ENCODE assay signal across 14 cellular contexts in the genomic region with DNA sequence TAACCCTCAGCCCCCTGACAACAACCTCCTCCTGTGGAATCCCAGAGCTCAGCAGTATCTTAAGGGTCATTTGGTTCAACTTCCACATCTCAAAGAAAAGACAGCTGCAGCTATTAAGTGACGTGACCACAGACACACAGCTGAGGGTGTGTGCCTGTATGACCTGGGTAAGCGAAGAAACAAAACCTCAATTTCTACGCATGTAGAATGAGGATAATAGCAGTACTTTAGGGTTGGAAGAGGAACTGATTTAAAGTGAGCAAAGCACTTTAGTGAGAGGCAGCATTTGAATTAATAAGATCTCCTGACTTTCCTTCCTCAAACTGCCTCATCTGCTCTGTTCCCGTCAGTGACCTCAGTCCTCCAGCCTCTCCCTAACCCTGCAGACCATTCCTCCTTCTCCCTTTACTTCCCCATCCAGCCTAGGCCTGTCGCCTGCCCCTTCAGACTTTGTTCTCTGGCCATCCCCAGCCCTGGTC. TPM values are rescaled to one million over a fixed set of nuclear protein-coding genes. Genes with fewer than 3 reads are reported as not detected.
DNase-seq lines count a peak whose midpoint lies in the region; ATAC-seq and TF ChIP-seq lines count a peak whose summit lies in the region.
"Had no signal": no experiment of that assay in that cellular context is flagged by ENCODE, and none has a peak within 500 bp of the region (broad histone marks: within the 10 kb centered on the region; RNA-seq: fewer than 3 reads in every experiment).

No MANE protein-coding gene starts in this region.

- H3K4me1 ChIP-seq in gastrocnemius medialis, result peaks cover 0 to 6% of the 10 kb centered on the region in 2 donors
- H3K4me1 ChIP-seq: prostate gland had no signal

- H3K4me3 ChIP-seq in gastrocnemius medialis, result no peak overlapping the region
- H3K4me3 ChIP-seq: prostate gland had no signal

- peaks cover 61% of the 10 kb centered on the region for H3K4me1 Mint-ChIP-seq in CD14-positive monocyte

- H3K27ac ChIP-seq in layer of hippocampus (ENCODE audit: low read depth, low read length) (peak overlapping the region; percentile 36), gastrocnemius medialis (no peak overlapping the region)
- H3K27ac ChIP-seq: brain microvascular endothelial cell, prostate gland had no signal

- no peaks in the 10 kb centered on the region for H3K27me3 ChIP-seq in layer of hippocampus (ENCODE audit: control insufficient read depth, insufficient read depth, low read length)
- H3K27me3 ChIP-seq in gastrocnemius medialis, result no peaks in the 10 kb centered on the region
- H3K27me3 ChIP-seq: brain microvascular endothelial cell had no signal

- TF ChIP-seq CTCF in CD14-positive monocyte (IDR thresholded peaks at IDR 0.05), result no peak
- no peak for TF ChIP-seq CTCF in gastrocnemius medialis (IDR thresholded peaks at IDR 0.05 in 4 of 5, conservative IDR thresholded peaks at IDR 0.05 in 1 of 5)
- TF ChIP-seq CTCF in GM20000 (IDR thresholded peaks at IDR 0.05; ENCODE audit: extremely low read depth, missing control alignments), result no peak

- peak overlapping the region; percentile 95 to 99 (median 97) for H3K27ac Mint-ChIP-seq in CD14-positive monocyte
- H3K27ac Mint-ChIP-seq: activated CD8-positive, alpha-beta memory T cell treated with anti-CD3 and anti-CD28 coated beads, Interleukin-2, amount 10 ng/mL, durations not matched to agents 7 days and 5 days; stimulated activated memory B cell treated with anti-CD40 and anti-IgM and Interleukin-4, amounts not matched to agents 10 μg/mL and 1 μg/mL and 100 μg/mL, for 72 hours had no signal

- peaks cover 0 to 5% of the 10 kb centered on the region in 2 donors for H3K36me3 Mint-ChIP-seq in CD14-positive monocyte
- H3K36me3 Mint-ChIP-seq: activated CD8-positive, alpha-beta memory T cell treated with anti-CD3 and anti-CD28 coated beads, Interleukin-2, amount 10 ng/mL, durations not matched to agents 7 days and 5 days; stimulated activated memory B cell treated with anti-CD40 and anti-IgM and Interleukin-4, amounts not matched to agents 10 μg/mL and 1 μg/mL and 100 μg/mL, for 72 hours had no signal

- intact Hi-C loops in CD14-positive monocyte (cut with micrococcal nuclease) (no loop called here), gastrocnemius medialis (cut with DNase I; ENCODE audit: low total_unique reads) (no loop called here)

- no peak for TF ChIP-seq POLR2A in gastrocnemius medialis (IDR thresholded peaks at IDR 0.05)

- no peaks in the 10 kb centered on the region for H3K9me3 ChIP-seq in gastrocnemius medialis
- H3K9me3 ChIP-seq: prostate gland had no signal

- no peaks in the 10 kb centered on the region for H3K36me3 ChIP-seq in gastrocnemius medialis
- H3K36me3 ChIP-seq: brain microvascular endothelial cell, prostate gland had no signal

- ATAC-seq in gastrocnemius medialis, result peak; percentile 43 to 44
- ATAC-seq: activated CD8-positive, alpha-beta memory T cell treated with anti-CD3 and anti-CD28 coated beads, Interleukin-2, amount 10 ng/mL, durations not matched to agents 7 days and 5 days; stimulated activated memory B cell treated with anti-CD40 and anti-IgM and Interleukin-4, amounts not matched to agents 10 μg/mL and 1 μg/mL and 100 μg/mL, for 72 hours had no signal

- peak; percentile 75 for DNase-seq in CD14-positive monocyte (ENCODE audit: low spot score)
- peak; percentile 78 for DNase-seq in OCI-M1 (lab: John Stamatoyannopoulos, UW)
- DNase-seq in gastrocnemius medialis, result peak; percentile 22 to 39
- no peak for DNase-seq in activated CD4-positive, alpha-beta T cell treated with anti-CD3 and anti-CD28 coated beads for 4 hours
- DNase-seq in HUDEP-2 (lab: John Stamatoyannopoulos, UW; ENCODE audit: unreplicated experiment in 76 of 76), result no peak
- DNase-seq in GM20000 (ENCODE audit: low spot score), result no peak
- no peak for DNase-seq in NCI-H1105 (lab: John Stamatoyannopoulos, UW)
- DNase-seq: activated CD8-positive, alpha-beta memory T cell treated with anti-CD3 and anti-CD28 coated beads, Interleukin-2, amount 10 ng/mL, durations not matched to agents 7 days and 5 days; activated naive CD4-positive, alpha-beta T cell treated with Interleukin-2 at 50 U/mL for 16 hours; brain microvascular endothelial cell; stimulated activated CD4-positive, alpha-beta T cell treated with anti-CD3 and anti-CD28 coated beads, Interleukin-4, amount 100 ng/mL, for 1 hour had no signal

- in situ Hi-C loops in gastrocnemius medialis (cut with MboI; ENCODE audit: low sequenced_read_pairs in 4 of 4), result loop anchor here in 1 of 4 donors (10.0 kb wide), 1 partner anchor 53 kb away; no protein-coding TSS in a partner anchor

- H3K27me3 Mint-ChIP-seq in CD14-positive monocyte (ENCODE audit: low read depth in 3 of 3), result peaks cover 21 to 22% (median 22%) of the 10 kb centered on the region in 3 donors
- H3K27me3 Mint-ChIP-seq: activated CD8-positive, alpha-beta memory T cell treated with anti-CD3 and anti-CD28 coated beads, Interleukin-2, amount 10 ng/mL, durations not matched to agents 7 days and 5 days had no signal

- peaks cover 0 to 2% (median 0%) of the 10 kb centered on the region in 7 donors for H3K9me3 Mint-ChIP-seq in CD14-positive monocyte
- H3K9me3 Mint-ChIP-seq: stimulated activated memory B cell treated with anti-CD40 and anti-IgM and Interleukin-4, amounts not matched to agents 10 μg/mL and 1 μg/mL and 100 μg/mL, for 72 hours had no signal

- H3K4me3 Mint-ChIP-seq in CD14-positive monocyte, result peak overlapping the region; percentile 11 to 79
- H3K4me3 Mint-ChIP-seq: activated CD8-positive, alpha-beta memory T cell treated with anti-CD3 and anti-CD28 coated beads, Interleukin-2, amount 10 ng/mL, durations not matched to agents 7 days and 5 days; stimulated activated memory B cell treated with anti-CD40 and anti-IgM and Interleukin-4, amounts not matched to agents 10 μg/mL and 1 μg/mL and 100 μg/mL, for 72 hours had no signal

RNA-seq across cellular contexts. Expression of a gene that starts 6.8 kb away (rescaled TPM):
- polyA plus RNA-seq in CD14-positive monocyte, result 1 to 10 TPM; 1.7 to 3.5 TPM
- total RNA-seq in gastrocnemius medialis, result 1 to 10 TPM in 1 of 4 donors, under 1 TPM in 3; 0.20 to 1.8 (median 0.56) TPM

Comparison
In these comparisons a context has a peak if more than half of its experiments do, and no peak if none do; other contexts are left out.
1. DNase-seq: peak in CD14-positive monocyte (single experiment), OCI-M1 (single experiment) and gastrocnemius medialis (2 of 2); none in activated CD4-positive, alpha-beta T cell treated with anti-CD3 and anti-CD28 coated beads for 4 hours (0 of 2), HUDEP-2 (0 of 76), GM20000 (single experiment) and NCI-H1105 (single experiment).